ENCODE assay signal across 10 cellular contexts in the genomic region with DNA sequence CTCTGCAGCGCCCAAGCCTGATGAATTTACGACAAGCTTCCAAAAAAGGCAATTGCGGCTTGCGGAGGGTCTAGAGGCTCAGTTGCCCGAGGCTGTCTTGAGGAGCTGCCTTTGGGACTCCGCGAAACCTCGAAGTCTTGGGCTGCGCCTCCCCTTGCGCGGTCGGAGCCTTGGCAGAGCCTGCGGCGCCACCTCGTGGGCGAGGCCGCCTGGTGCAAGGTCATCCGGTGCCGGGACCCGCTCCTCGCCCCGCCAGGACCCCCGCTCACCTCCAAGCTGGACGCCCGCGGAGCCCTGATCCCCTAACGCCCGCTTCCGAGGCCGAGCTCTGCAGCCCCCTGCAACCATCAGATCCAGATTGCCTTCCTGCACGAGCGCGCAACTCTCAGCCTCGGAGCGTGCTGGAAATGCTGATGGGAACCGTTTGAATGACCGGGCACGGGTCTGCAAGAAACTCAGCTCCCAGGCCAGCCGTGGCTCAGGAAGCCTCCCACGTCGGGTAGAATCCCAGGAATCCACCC. TPM values are rescaled to one million over a fixed set of nuclear protein-coding genes. Genes with fewer than 3 reads are reported as not detected.
DNase-seq lines count a peak whose midpoint lies in the region; ATAC-seq and TF ChIP-seq lines count a peak whose summit lies in the region.
"Had no signal": no experiment of that assay in that cellular context is flagged by ENCODE, and none has a peak within 500 bp of the region (broad histone marks: within the 10 kb centered on the region; RNA-seq: fewer than 3 reads in every experiment).

No MANE protein-coding gene starts in this region.

- no peak overlapping the region for H3K27ac ChIP-seq in effector memory CD4-positive, alpha-beta T cell (ENCODE audit: insufficient read depth, low read length, poor library complexity, severe bottlenecking)

- no peaks in the 10 kb centered on the region for H3K9me3 Mint-ChIP-seq in activated CD4-positive, alpha-beta T cell treated with anti-CD3 and anti-CD28 coated beads, Interleukin-2, amount 10 ng/mL, durations not matched to agents 24 days and 14 days
- H3K9me3 Mint-ChIP-seq in nephron = peaks cover 5% of the 10 kb centered on the region
- H3K9me3 Mint-ChIP-seq: activated naive CD4-positive, alpha-beta T cell treated with anti-CD3 and anti-CD28 coated beads, Interleukin-2, amount 50 U/mL, for 24 hours; CD8-positive, alpha-beta memory T cell had no signal

- DNase-seq in NCI-H1417 (lab: John Stamatoyannopoulos, UW) = peak; percentile 25 to 51 (median 50)
- DNase-seq in NCI-H1417 treated with DMSO at 0.1 percent for 48 hours (lab: John Stamatoyannopoulos, UW) = no peak
- peak; percentile 83 for DNase-seq in activated CD4-positive, alpha-beta T cell treated with anti-CD3 and anti-CD28 coated beads, Interleukin-2, amount 10 ng/mL, durations not matched to agents 24 days and 14 days
- DNase-seq in epithelial cell of proximal tubule (ENCODE audit: low read depth) = no peak
- no peak for DNase-seq in effector memory CD4-positive, alpha-beta T cell

- peaks cover 75% of the 10 kb centered on the region for H3K27me3 Mint-ChIP-seq in activated CD4-positive, alpha-beta T cell treated with anti-CD3 and anti-CD28 coated beads, Interleukin-2, amount 10 ng/mL, durations not matched to agents 24 days and 14 days
- peaks cover 78% of the 10 kb centered on the region for H3K27me3 Mint-ChIP-seq in nephron (ENCODE audit: low read depth)

- H3K4me1 Mint-ChIP-seq in activated CD4-positive, alpha-beta T cell treated with anti-CD3 and anti-CD28 coated beads, Interleukin-2, amount 10 ng/mL, durations not matched to agents 24 days and 14 days = peaks cover 2% of the 10 kb centered on the region
- H3K4me1 Mint-ChIP-seq in nephron = peaks cover 13% of the 10 kb centered on the region

- no peaks in the 10 kb centered on the region for H3K36me3 ChIP-seq in effector memory CD4-positive, alpha-beta T cell (ENCODE audit: control insufficient read depth, insufficient read depth, low read length)

- H3K4me1 ChIP-seq in effector memory CD4-positive, alpha-beta T cell (ENCODE audit: control insufficient read depth, insufficient read depth, low read length, poor library complexity, severe bottlenecking) = peaks cover 5% of the 10 kb centered on the region

- TF ChIP-seq CTCF in epithelial cell of proximal tubule (conservative IDR thresholded peaks at IDR 0.05; ENCODE audit: low read depth, low read length) = peak; percentile 79
- TF ChIP-seq CTCF in nephron (IDR thresholded peaks at IDR 0.05; ENCODE audit: unreplicated experiment in 3 of 3) = peak; percentile 79 to 90 (median 88)

- H3K36me3 Mint-ChIP-seq in activated CD4-positive, alpha-beta T cell treated with anti-CD3 and anti-CD28 coated beads, Interleukin-2, amount 10 ng/mL, durations not matched to agents 24 days and 14 days (ENCODE audit: low read depth) = no peaks in the 10 kb centered on the region
- H3K36me3 Mint-ChIP-seq in nephron (ENCODE audit: low read depth) = no peaks in the 10 kb centered on the region
- H3K36me3 Mint-ChIP-seq: activated naive CD4-positive, alpha-beta T cell treated with anti-CD3 and anti-CD28 coated beads, Interleukin-2, amount 50 U/mL, for 24 hours; CD8-positive, alpha-beta memory T cell had no signal

- peak overlapping the region; percentile 18 for H3K4me3 Mint-ChIP-seq in activated CD4-positive, alpha-beta T cell treated with anti-CD3 and anti-CD28 coated beads, Interleukin-2, amount 10 ng/mL, durations not matched to agents 24 days and 14 days
- H3K4me3 Mint-ChIP-seq in nephron = peak overlapping the region; percentile 41 to 68 (median 52)
- H3K4me3 Mint-ChIP-seq: activated naive CD4-positive, alpha-beta T cell treated with anti-CD3 and anti-CD28 coated beads, Interleukin-2, amount 50 U/mL, for 24 hours had no signal

- H3K9me3 ChIP-seq in effector memory CD4-positive, alpha-beta T cell (ENCODE audit: control insufficient read depth, low read length) = no peaks in the 10 kb centered on the region

- H3K27ac Mint-ChIP-seq in activated CD4-positive, alpha-beta T cell treated with anti-CD3 and anti-CD28 coated beads, Interleukin-2, amount 10 ng/mL, durations not matched to agents 24 days and 14 days = no peak overlapping the region
- H3K27ac Mint-ChIP-seq in nephron = no peak overlapping the region
- H3K27ac Mint-ChIP-seq: activated naive CD4-positive, alpha-beta T cell treated with anti-CD3 and anti-CD28 coated beads, Interleukin-2, amount 50 U/mL, for 24 hours; CD8-positive, alpha-beta memory T cell had no signal

- peak overlapping the region; percentile 30 for H3K4me3 ChIP-seq in epithelial cell of proximal tubule (ENCODE audit: low read depth, low read length)
- no peak overlapping the region for H3K4me3 ChIP-seq in effector memory CD4-positive, alpha-beta T cell (ENCODE audit: insufficient read depth, low read depth, low read length, poor library complexity, severe bottlenecking)

- no peaks in the 10 kb centered on the region for H3K27me3 ChIP-seq in effector memory CD4-positive, alpha-beta T cell (replicated peaks; ENCODE audit: control insufficient read depth, insufficient read depth, low read length, poor library complexity, severe bottlenecking)

- ATAC-seq in HG03159 (IDR thresholded peaks at IDR 0.05; ENCODE audit: unreplicated experiment) (peak; percentile 77), HG02610 (IDR thresholded peaks at IDR 0.05; ENCODE audit: unreplicated experiment) (no peak)

- intact Hi-C loops in activated CD4-positive, alpha-beta T cell treated with anti-CD3 and anti-CD28 coated beads, Interleukin-2, amount 10 ng/mL, durations not matched to agents 24 days and 14 days (cut with micrococcal nuclease) = loop anchor here (2.0 kb wide), 1 partner anchor 95 kb away; the partner anchor contains the start of gene MC3R

RNA-seq across cellular contexts. Expression of gene FAM210B, which starts 14.9 kb away (rescaled TPM):
- total RNA-seq in activated CD4-positive, alpha-beta T cell treated with anti-CD3 and anti-CD28 coated beads, Interleukin-2, amount 10 ng/mL, durations not matched to agents 24 days and 14 days = 5.5 and 6.0 TPM in 2 replicates
- total RNA-seq in epithelial cell of proximal tubule = 27.1 and 27.2 TPM in 2 replicates

RNA-seq across cellular contexts. Expression of gene AURKA, which starts 48.1 kb away (rescaled TPM):
- total RNA-seq in activated CD4-positive, alpha-beta T cell treated with anti-CD3 and anti-CD28 coated beads, Interleukin-2, amount 10 ng/mL, durations not matched to agents 24 days and 14 days = 42.3 and 42.6 TPM in 2 replicates
- total RNA-seq in epithelial cell of proximal tubule = 83.9 and 116 TPM in 2 replicates

RNA-seq across cellular contexts. Expression of gene CSTF1, which starts 48.5 kb away (rescaled TPM):
- 52.2 and 52.5 TPM in 2 replicates for total RNA-seq in activated CD4-positive, alpha-beta T cell treated with anti-CD3 and anti-CD28 coated beads, Interleukin-2, amount 10 ng/mL, durations not matched to agents 24 days and 14 days
- total RNA-seq in epithelial cell of proximal tubule = 21.6 and 39.4 TPM in 2 replicates

Comparison
In these comparisons a context has a peak if more than half of its experiments do, and no peak if none do; other contexts are left out.
1. DNase-seq: peak in NCI-H1417 (3 of 3) and activated CD4-positive, alpha-beta T cell treated with anti-CD3 and anti-CD28 coated beads, Interleukin-2, amount 10 ng/mL, durations not matched to agents 24 days and 14 days (single experiment); none in NCI-H1417 treated with DMSO at 0.1 percent for 48 hours (single experiment), epithelial cell of proximal tubule (single experiment) and effector memory CD4-positive, alpha-beta T cell (0 of 3).